ENCODE assay signal across 8 cellular contexts in the genomic region with DNA sequence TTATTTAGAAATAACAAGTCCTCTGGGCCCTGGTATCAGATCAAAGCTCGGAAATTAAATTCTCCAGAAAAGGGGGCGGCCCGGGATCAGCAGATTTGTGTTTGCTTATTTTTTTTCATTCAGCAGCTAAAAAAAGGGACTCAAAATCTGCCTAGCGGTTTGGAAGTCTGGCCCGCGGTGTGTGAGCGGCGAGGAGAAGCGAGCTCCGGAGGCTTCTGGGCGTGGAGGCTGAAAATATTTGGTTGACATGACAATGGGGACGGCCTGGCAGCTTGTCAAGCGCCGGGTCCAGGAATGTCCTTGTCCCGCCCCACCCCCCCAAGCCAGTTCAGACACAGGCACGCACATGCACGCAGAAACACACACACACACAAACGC. TPM values are rescaled to one million over a fixed set of nuclear protein-coding genes. Genes with fewer than 3 reads are reported as not detected.
DNase-seq lines count a peak whose midpoint lies in the region; FAIRE-seq and TF ChIP-seq lines count a peak whose summit lies in the region.
"Had no signal": no experiment of that assay in that cellular context is flagged by ENCODE, and none has a peak within 500 bp of the region (broad histone marks: within the 10 kb centered on the region; RNA-seq: fewer than 3 reads in every experiment).

No MANE protein-coding gene starts in this region.

- no peak for TF ChIP-seq POLR2A in thyroid gland (IDR thresholded peaks at IDR 0.05)
- no peak for TF ChIP-seq POLR2A in GM12892 (IDR thresholded peaks at IDR 0.05; ENCODE audit: low read depth, low read length)

- no peaks in the 10 kb centered on the region for H3K27me3 ChIP-seq in thyroid gland

- H3K4me3 Mint-ChIP-seq in MCF 10A (ENCODE audit: unreplicated experiment), result peak overlapping the region; percentile 33
- H3K4me3 Mint-ChIP-seq in activated T-helper 1 cell treated with anti-CD3 and anti-CD28 coated beads, Interleukin-12 subunit alpha, Interleukin-12 subunit beta, Interleukin-2, Interleukin-4 antibody, amounts not matched to agents 30 ng/mL and 10 ng/mL and 1 ng/mL, durations not matched to agents 14 hours and 24 hours and 36 hours, result no peak overlapping the region

- TF ChIP-seq CTCF in MCF 10A (IDR thresholded peaks at IDR 0.05; ENCODE audit: unreplicated experiment) (no peak), thyroid gland (IDR thresholded peaks at IDR 0.05) (no peak), GM13977 (IDR thresholded peaks at IDR 0.05; ENCODE audit: extremely low read depth, insufficient read depth, missing control alignments) (no peak)

- H3K4me3 ChIP-seq in thyroid gland (replicated peaks in 1 of 3), result peak overlapping the region in 1 of 3 donors; percentile 33

- H3K36me3 Mint-ChIP-seq in MCF 10A (ENCODE audit: insufficient read depth, unreplicated experiment), result no peaks in the 10 kb centered on the region
- H3K36me3 Mint-ChIP-seq in activated T-helper 1 cell treated with anti-CD3 and anti-CD28 coated beads, Interleukin-12 subunit alpha, Interleukin-12 subunit beta, Interleukin-2, Interleukin-4 antibody, amounts not matched to agents 30 ng/mL and 10 ng/mL and 1 ng/mL, durations not matched to agents 14 hours and 24 hours and 36 hours (ENCODE audit: low read depth), result no peaks in the 10 kb centered on the region

- CTCF ChIA-PET in MCF 10A (lab: Yijun Ruan, JAX), result interaction anchor here (0.6 to 2.8 kb wide), 10 partner anchors 9 to 434 kb away, joined by 3 to 28 read pairs (median 3); no protein-coding TSS in a partner anchor

- H3K9me3 ChIP-seq in thyroid gland, result no peaks in the 10 kb centered on the region
- H3K9me3 ChIP-seq: spleen had no signal

- H3K4me1 ChIP-seq in thyroid gland, result peaks cover 12 to 18% of the 10 kb centered on the region in 2 donors

- 16% methylated on average over 18 of the region's 18 CpGs for WGBS in thyroid gland, 2 donors

- peak overlapping the region in 1 of 3 donors; percentile 12 for H3K27ac ChIP-seq in thyroid gland

- peaks cover 11% of the 10 kb centered on the region for H3K9me3 Mint-ChIP-seq in MCF 10A (ENCODE audit: unreplicated experiment)
- peaks cover 10% of the 10 kb centered on the region for H3K9me3 Mint-ChIP-seq in activated T-helper 1 cell treated with anti-CD3 and anti-CD28 coated beads, Interleukin-12 subunit alpha, Interleukin-12 subunit beta, Interleukin-2, Interleukin-4 antibody, amounts not matched to agents 30 ng/mL and 10 ng/mL and 1 ng/mL, durations not matched to agents 14 hours and 24 hours and 36 hours

- FAIRE-seq in GM12892 (lab: Jason Lieb, UNC), result no peak

- intact Hi-C loops in MCF 10A (cut with micrococcal nuclease) (loop anchor here (2.0 kb wide), 1 partner anchor 185 kb away; a partner anchor contains a TSS), thyroid gland (cut with DNase I) (no loop called here)
- intact Hi-C loops in activated T-helper 1 cell treated with anti-CD3 and anti-CD28 coated beads, Interleukin-12 subunit alpha, Interleukin-12 subunit beta, Interleukin-2, Interleukin-4 antibody, amounts not matched to agents 30 ng/mL and 10 ng/mL and 1 ng/mL, durations not matched to agents 14 hours and 24 hours and 36 hours (cut with micrococcal nuclease), result loop anchor here (2.0 kb wide), 2 partner anchors 303 to 399 kb away; no protein-coding TSS in a partner anchor

- H3K36me3 ChIP-seq in thyroid gland, result no peaks in the 10 kb centered on the region
- H3K36me3 ChIP-seq: spleen had no signal

- no peaks in the 10 kb centered on the region for H3K4me1 Mint-ChIP-seq in MCF 10A (ENCODE audit: insufficient read depth, unreplicated experiment)
- H3K4me1 Mint-ChIP-seq in activated T-helper 1 cell treated with anti-CD3 and anti-CD28 coated beads, Interleukin-12 subunit alpha, Interleukin-12 subunit beta, Interleukin-2, Interleukin-4 antibody, amounts not matched to agents 30 ng/mL and 10 ng/mL and 1 ng/mL, durations not matched to agents 14 hours and 24 hours and 36 hours (ENCODE audit: low read depth), result no peaks in the 10 kb centered on the region

- peak; percentile 37 for DNase-seq in HPDE6-E6E7 (ENCODE audit: extremely low spot score)
- peak; percentile 16 for DNase-seq in MCF 10A (ENCODE audit: unreplicated experiment)
- DNase-seq in kidney tubule cell (ENCODE audit: low spot score), result peak; percentile 48
- peak; percentile 40 to 67 for DNase-seq in thyroid gland
- no peak for DNase-seq in GM13977 (ENCODE audit: low spot score)
- DNase-seq in GM12892 (ENCODE audit: insufficient read length), result no peak
- no peak for DNase-seq in activated T-helper 1 cell treated with anti-CD3 and anti-CD28 coated beads, Interleukin-12 subunit alpha, Interleukin-12 subunit beta, Interleukin-2, Interleukin-4 antibody, amounts not matched to agents 30 ng/mL and 10 ng/mL and 1 ng/mL, durations not matched to agents 14 hours and 24 hours and 36 hours (ENCODE audit: low spot score)

- no peak overlapping the region for H3K27ac Mint-ChIP-seq in MCF 10A (ENCODE audit: low read depth, unreplicated experiment)
- no peak overlapping the region for H3K27ac Mint-ChIP-seq in activated T-helper 1 cell treated with anti-CD3 and anti-CD28 coated beads, Interleukin-12 subunit alpha, Interleukin-12 subunit beta, Interleukin-2, Interleukin-4 antibody, amounts not matched to agents 30 ng/mL and 10 ng/mL and 1 ng/mL, durations not matched to agents 14 hours and 24 hours and 36 hours

- in situ Hi-C loops in GM13977 (cut with MboI; ENCODE audit: low pct_unique_long_range_greater_than_20kb, low sequenced_read_pairs, unreplicated experiment), result no loop called here

- H3K27me3 Mint-ChIP-seq in MCF 10A (ENCODE audit: insufficient read depth, unreplicated experiment), result peaks cover 6% of the 10 kb centered on the region
- peaks cover 1% of the 10 kb centered on the region for H3K27me3 Mint-ChIP-seq in activated T-helper 1 cell treated with anti-CD3 and anti-CD28 coated beads, Interleukin-12 subunit alpha, Interleukin-12 subunit beta, Interleukin-2, Interleukin-4 antibody, amounts not matched to agents 30 ng/mL and 10 ng/mL and 1 ng/mL, durations not matched to agents 14 hours and 24 hours and 36 hours (ENCODE audit: insufficient read depth)

- no TSS peak for BruUV-seq in MCF 10A (replicated peaks; lab: Mats Ljungman, UMichigan)

- POLR2A ChIA-PET in MCF 10A (lab: Yijun Ruan, JAX), result interaction anchor here (0.6 to 0.9 kb wide), 4 partner anchors 185 to 660 kb away, joined by 4 read pairs; no protein-coding TSS in a partner anchor

RNA-seq across cellular contexts. Expression of a gene that starts 43.4 kb away (rescaled TPM):
- total RNA-seq in MCF 10A (2022) (not detected in 2 replicates), thyroid gland (not detected)
- not detected for polyA plus RNA-seq in GM12892 (2012; ENCODE audit: missing spikeins)
- not detected in 2 replicates for total RNA-seq in activated T-helper 1 cell treated with anti-CD3 and anti-CD28 coated beads, Interleukin-12 subunit alpha, Interleukin-12 subunit beta, Interleukin-2, Interleukin-4 antibody, amounts not matched to agents 30 ng/mL and 10 ng/mL and 1 ng/mL, durations not matched to agents 14 hours and 24 hours and 36 hours
- total RNA-seq: spleen had no signal
- polyA plus RNA-seq: spleen had no signal

Comparison
In these comparisons a context has a peak if more than half of its experiments do, and no peak if none do; other contexts are left out.
1. DNase-seq: peak in HPDE6-E6E7 (single experiment), MCF 10A (single experiment), kidney tubule cell (single experiment) and thyroid gland (2 of 2); none in GM13977 (single experiment), GM12892 (single experiment) and activated T-helper 1 cell treated with anti-CD3 and anti-CD28 coated beads, Interleukin-12 subunit alpha, Interleukin-12 subunit beta, Interleukin-2, Interleukin-4 antibody, amounts not matched to agents 30 ng/mL and 10 ng/mL and 1 ng/mL, durations not matched to agents 14 hours and 24 hours and 36 hours (single experiment).